In the genomic region with DNA sequence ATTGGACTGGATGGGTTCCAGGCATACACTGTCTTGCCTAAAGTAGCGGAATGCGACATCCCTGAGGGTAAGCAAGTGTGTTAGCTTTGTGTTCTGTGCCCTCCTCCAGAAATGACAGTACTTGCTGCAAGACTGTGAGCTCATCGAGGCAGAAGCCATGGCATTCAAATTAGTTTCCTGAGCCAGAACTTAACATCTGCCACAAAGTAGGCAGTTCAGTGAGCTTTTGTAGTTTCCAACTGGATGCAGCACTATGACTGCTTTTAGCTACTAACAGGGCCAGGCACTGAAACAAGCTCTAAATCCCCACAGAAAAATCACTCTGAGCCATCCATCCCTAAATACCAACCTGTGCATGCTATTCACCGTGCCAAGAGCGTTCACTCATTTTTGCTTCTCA, we compare ENCODE assay signal across 8 cellular contexts. TPM values are rescaled to one million over a fixed set of nuclear protein-coding genes. Genes with fewer than 3 reads are reported as not detected.
A peak's percentile ranks its signal among the peaks of the same experiment; 100 is the strongest.
DNase-seq lines count a peak whose midpoint lies in the region; ATAC-seq and TF ChIP-seq lines count a peak whose summit lies in the region.

No MANE protein-coding gene starts in this region.

- H4K20me1 ChIP-seq in H9 (ENCODE audit: control insufficient read depth, insufficient read depth, insufficient read length), result no peaks in the 10 kb centered on the region

- TF ChIP-seq CTCF in AG10803 (conservative IDR thresholded peaks at IDR 0.05; ENCODE audit: low read length) (no peak; the same call in 1 of the 2 replicates), H9 (conservative IDR thresholded peaks at IDR 0.05) (no peak), astrocyte of the cerebellum (IDR thresholded peaks at IDR 0.05; ENCODE audit: low read depth, low read length, missing control alignments) (no peak), mesothelial cell of epicardium (IDR thresholded peaks at IDR 0.05; ENCODE audit: unreplicated experiment) (no peak)

- no peak overlapping the region for H4K5ac ChIP-seq in H9 (ENCODE audit: insufficient read length, low read depth, low read length)

- H3K9me3 Mint-ChIP-seq in H9 (no peaks in the 10 kb centered on the region), mesothelial cell of epicardium (no peaks in the 10 kb centered on the region)

- no peaks in the 10 kb centered on the region for H3K79me1 ChIP-seq in H9 (ENCODE audit: insufficient read depth, low read depth, low read length, poor library complexity, severe bottlenecking)

- no CpG with 5 or more reads among the region's 5 CpGs for WGBS in H9 (ENCODE audit: extremely low coverage, insufficient read length, low lambda C conversion rate)

- H2AFZ ChIP-seq in H9 (ENCODE audit: low read length), result no peak overlapping the region

- in situ Hi-C loops in astrocyte of the cerebellum (cut with HindIII; ENCODE audit: low sequenced_read_pairs), result no loop called here

- no peak for ATAC-seq in HG02970 (IDR thresholded peaks at IDR 0.05; ENCODE audit: low FRiP score, unreplicated experiment)

- H3K4me1 Mint-ChIP-seq in H9 (peaks cover 29 to 30% of the 10 kb centered on the region in 2 experiments), mesothelial cell of epicardium (peaks cover 27% of the 10 kb centered on the region)

- peaks cover 26% of the 10 kb centered on the region; the same call in 1 of the 2 replicates for H3K79me2 ChIP-seq in H9 (ENCODE audit: insufficient read depth, low read length)

- peak; percentile 77 for DNase-seq in AG10803 (ENCODE audit: low read depth)
- no peak for DNase-seq in H9
- DNase-seq in astrocyte of the cerebellum (ENCODE audit: low read depth), result no peak
- no peak for DNase-seq in mesothelial cell of epicardium (ENCODE audit: low spot score in 2 of 2, unreplicated experiment in 2 of 2)
- DNase-seq in effector CD8-positive, alpha-beta T cell (lab: John Stamatoyannopoulos, UW), result no peak
- DNase-seq in stimulated activated CD4-positive, alpha-beta T cell treated with anti-CD3 and anti-CD28 coated beads, Interleukin-2, amount 100 ng/mL, for 48 hours, result no peak
- no peak for DNase-seq in amniotic stem cell (lab: John Stamatoyannopoulos, UW)

- H2BK12ac ChIP-seq in H9 (ENCODE audit: insufficient read length, low read depth, low read length), result no peak overlapping the region

- H4K91ac ChIP-seq in H9 (ENCODE audit: insufficient read length, low read depth, low read length), result no peak overlapping the region

- H3K4me3 ChIP-seq in AG10803 (ENCODE audit: low read length), result peak overlapping the region; percentile 79
- peak overlapping the region; percentile 77 for H3K4me3 ChIP-seq in astrocyte of the cerebellum (ENCODE audit: low read depth, low read length)

- no peaks in the 10 kb centered on the region; the same call in 1 of the 2 replicates for H3K4me1 ChIP-seq in H9 (ENCODE audit: insufficient read depth, low read length)

- H3K36me3 Mint-ChIP-seq in H9 (ENCODE audit: insufficient read depth in 1 of 3, low read depth in 3 of 3) (no peaks in the 10 kb centered on the region; a peak in 1 of 7 replicates), mesothelial cell of epicardium (no peaks in the 10 kb centered on the region)

- no peak overlapping the region for H3K56ac ChIP-seq in H9 (ENCODE audit: insufficient read length, low read depth, low read length)

- H3K23ac ChIP-seq in H9 (ENCODE audit: insufficient read length, low read depth, low read length), result no peak overlapping the region

- H3K4me2 ChIP-seq in H9 (ENCODE audit: insufficient read depth, insufficient read length, low read length), result peak overlapping the region; percentile 92

- H3K27me3 ChIP-seq in H9 (ENCODE audit: insufficient read depth, low read length), result no peaks in the 10 kb centered on the region

- H3T11ph ChIP-seq in H9 (ENCODE audit: low read length), result no peak overlapping the region

- H4K8ac ChIP-seq in H9 (replicated peaks; ENCODE audit: insufficient read length, low read depth, low read length), result no peak overlapping the region

- H2BK120ac ChIP-seq in H9 (ENCODE audit: low read depth, low read length, poor library complexity, severe bottlenecking), result no peak overlapping the region

- no peak overlapping the region for H3K4ac ChIP-seq in H9 (ENCODE audit: low read depth, low read length)

- H3K4me3 Mint-ChIP-seq in H9 (peak overlapping the region; percentile 75 to 91), mesothelial cell of epicardium (peak overlapping the region; percentile 75)

- H3K9me3 ChIP-seq in H9 (ENCODE audit: control insufficient read depth, low read depth, low read length), result no peaks in the 10 kb centered on the region

- H3K14ac ChIP-seq in H9 (ENCODE audit: insufficient read depth, low read length), result no peak overlapping the region

- no peak overlapping the region for H3K27ac Mint-ChIP-seq in H9
- H3K27ac Mint-ChIP-seq in mesothelial cell of epicardium, result no peak overlapping the region

- H2BK15ac ChIP-seq in H9 (ENCODE audit: low read depth, low read length), result no peak overlapping the region

- H2AK5ac ChIP-seq in H9 (ENCODE audit: insufficient read length, low read length), result no peak overlapping the region

- H3K27me3 Mint-ChIP-seq in H9 (ENCODE audit: low read depth) (no peaks in the 10 kb centered on the region; the same call in 1 of the 2 replicates), mesothelial cell of epicardium (ENCODE audit: low read depth) (no peaks in the 10 kb centered on the region)

- H3K23me2 ChIP-seq in H9 (ENCODE audit: insufficient read length, low read depth, low read length, poor library complexity, severe bottlenecking), result peaks cover 11% of the 10 kb centered on the region

- H3K27ac ChIP-seq in H9 (ENCODE audit: insufficient read length, low read depth, low read length), result no peak overlapping the region

- H2BK20ac ChIP-seq in H9 (ENCODE audit: low read depth, low read length, poor library complexity, severe bottlenecking), result no peak overlapping the region

- H3K9ac ChIP-seq in H9 (ENCODE audit: extremely low read depth, insufficient read length, low read length), result no peak overlapping the region

- no peak overlapping the region for H3K18ac ChIP-seq in H9 (ENCODE audit: insufficient read length, low read depth, low read length)

- no peak overlapping the region for H2BK5ac ChIP-seq in H9 (ENCODE audit: insufficient read length, low read length)

RNA-seq across cellular contexts. Expression of gene FAR1, which starts 1.2 kb away (rescaled TPM):
- total RNA-seq in H9 (2021) (72.5 and 77.0 TPM in 2 replicates), mesothelial cell of epicardium (64.0 to 67.0 TPM (median 66.7 TPM) in 3 replicates)
